23 cellular contexts compared by ENCODE assay signal in the genomic region with DNA sequence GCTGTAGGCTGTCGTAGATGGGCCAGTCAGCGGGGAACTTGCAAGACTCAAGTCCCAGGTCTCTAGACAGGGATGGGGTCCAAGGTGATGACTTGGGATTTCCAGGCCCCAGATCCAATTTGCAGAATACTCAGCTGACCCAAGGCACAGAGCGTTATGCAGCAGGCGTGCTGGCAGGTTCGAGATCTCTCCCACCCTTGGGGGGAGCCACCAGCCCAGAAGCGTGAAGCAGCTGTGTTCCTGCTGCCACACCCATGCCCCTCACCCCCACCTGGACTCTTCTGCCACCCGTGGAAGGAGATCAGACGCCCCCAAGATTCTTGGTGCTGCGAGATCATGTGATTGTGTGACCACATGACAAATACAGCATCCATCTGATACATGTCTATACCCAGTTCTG.
"Had no signal": no experiment of that assay in that cellular context is flagged by ENCODE, and none has a peak within 500 bp of the region (broad histone marks: within the 10 kb centered on the region; RNA-seq: fewer than 3 reads in every experiment).

No MANE protein-coding gene starts in this region.

- DNase-seq: Karpas-422, KG1, MG63, NCI-H1092, NCI-H1105 treated with DMSO at 0.1 percent for 48 hours, NCI-H1417 treated with DMSO at 0.1 percent for 48 hours, NCI-H146, NCI-H1694 treated with DMSO at 0.1 percent for 48 hours, NCI-H1930, NCI-H2081, NCI-H2107, NCI-H226, NCI-H446, NCI-H510A, NCI-H524 treated with DMSO at 0.1 percent for 48 hours, NCI-H69, NCI-H774, Right ventricle myocardium superior, RPMI8226, SIG-M5 had no signal

- H3K4me3 ChIP-seq: MG63, SJSA1, SK-N-MC had no signal

- H3K27me3 ChIP-seq: SJSA1 had no signal

- H3K27ac ChIP-seq: SJSA1, SK-N-MC had no signal

- H3K9me3 ChIP-seq: MG63, SJSA1 had no signal

- H3K36me3 ChIP-seq: MG63, SJSA1 had no signal

- FAIRE-seq: RCC 7860 had no signal
